15 cellular contexts compared by ENCODE assay signal in genomic region chr5:14696851-14697250, GRCh38.
"Had no signal": no experiment of that assay in that cellular context is flagged by ENCODE, and none has a peak within 500 bp of the region (broad histone marks: within the 10 kb centered on the region; RNA-seq: fewer than 3 reads in every experiment).

No MANE protein-coding gene starts in this region.

- H3K27me3 ChIP-seq: breast epithelium, dorsolateral prefrontal cortex, foreskin keratinocyte, transverse colon had no signal

- DNase-seq: activated naive CD4-positive, alpha-beta T cell treated with anti-CD3 and anti-CD28 coated beads, Interleukin-2, amount 50 U/mL, for 16 hours; amygdala; dorsolateral prefrontal cortex; foreskin keratinocyte; left cardiac atrium; lower lobe of right lung; naive B cell; nucleus accumbens; right cardiac atrium; transverse colon had no signal

- H3K36me3 ChIP-seq: breast epithelium had no signal

- H3K4me3 Mint-ChIP-seq: naive B cell; stimulated activated memory B cell treated with anti-CD40 and anti-IgM and Interleukin-4, amounts not matched to agents 10 μg/mL and 1 μg/mL and 100 μg/mL, for 72 hours had no signal

- H3K27ac ChIP-seq: breast epithelium, dorsolateral prefrontal cortex, foreskin keratinocyte, lower lobe of right lung, transverse colon had no signal

- ATAC-seq: foreskin keratinocyte; left cardiac atrium; lower lobe of right lung; right cardiac atrium; stimulated activated memory B cell treated with anti-CD40 and anti-IgM and Interleukin-4, amounts not matched to agents 10 μg/mL and 1 μg/mL and 100 μg/mL, for 72 hours had no signal

- FAIRE-seq: endometrium had no signal

- H3K4me1 ChIP-seq: breast epithelium had no signal

- H3K4me2 ChIP-seq: smooth muscle cell had no signal

- H3K9me3 Mint-ChIP-seq: naive B cell; stimulated activated memory B cell treated with anti-CD40 and anti-IgM and Interleukin-4, amounts not matched to agents 10 μg/mL and 1 μg/mL and 100 μg/mL, for 72 hours had no signal

- H3K4me3 ChIP-seq: breast epithelium, dorsolateral prefrontal cortex, lower lobe of right lung, smooth muscle cell, transverse colon had no signal

- H3K27me3 Mint-ChIP-seq: naive B cell; progenitor cell of endocrine pancreas; stimulated activated memory B cell treated with anti-CD40 and anti-IgM and Interleukin-4, amounts not matched to agents 10 μg/mL and 1 μg/mL and 100 μg/mL, for 72 hours had no signal

- H3K27ac Mint-ChIP-seq: progenitor cell of endocrine pancreas; stimulated activated memory B cell treated with anti-CD40 and anti-IgM and Interleukin-4, amounts not matched to agents 10 μg/mL and 1 μg/mL and 100 μg/mL, for 72 hours had no signal

- H3K9me3 ChIP-seq: breast epithelium, lower lobe of right lung, transverse colon had no signal
